8 cellular contexts compared by ENCODE assay signal in genomic region chr1:168145184-168146159, GRCh38. TPM values are rescaled to one million over a fixed set of nuclear protein-coding genes. Genes with fewer than 3 reads are reported as not detected.
DNase-seq lines count a peak whose midpoint lies in the region; ATAC-seq and TF ChIP-seq lines count a peak whose summit lies in the region.

No MANE protein-coding gene starts in this region.

- H3K9me3 Mint-ChIP-seq in naive thymus-derived CD8-positive, alpha-beta T cell, result no peaks in the 10 kb centered on the region
- H3K9me3 Mint-ChIP-seq in stimulated activated memory B cell treated with anti-CD40 and anti-IgM and Interleukin-4, amounts not matched to agents 10 μg/mL and 1 μg/mL and 100 μg/mL, for 72 hours, result no peaks in the 10 kb centered on the region

- H3K9ac ChIP-seq in IMR-90 (ENCODE audit: low read depth, low read length), result no peak overlapping the region

- TF ChIP-seq RAD21 in IMR-90 (IDR thresholded peaks at IDR 0.05; ENCODE audit: low read length), result peak; percentile 58

- no peak for TF ChIP-seq POLR2A in IMR-90 (IDR thresholded peaks at IDR 0.05; ENCODE audit: low read depth, low read length)
- no peak for TF ChIP-seq POLR2A in erythroblast (IDR thresholded peaks at IDR 0.05; ENCODE audit: low read length)

- no peak overlapping the region for H4K8ac ChIP-seq in IMR-90 (ENCODE audit: low read depth in 2 of 2, low read length in 2 of 2)

- no peaks in the 10 kb centered on the region for H3K27me3 Mint-ChIP-seq in naive thymus-derived CD8-positive, alpha-beta T cell
- H3K27me3 Mint-ChIP-seq in stimulated activated memory B cell treated with anti-CD40 and anti-IgM and Interleukin-4, amounts not matched to agents 10 μg/mL and 1 μg/mL and 100 μg/mL, for 72 hours, result no peaks in the 10 kb centered on the region

- BruUV-seq in IMR-90 (replicated peaks; lab: Mats Ljungman, UMichigan), result no TSS peak

- ATAC-seq in GM21529 (IDR thresholded peaks at IDR 0.05; ENCODE audit: unreplicated experiment), result peak; percentile 92
- peak; percentile 100 for ATAC-seq in IMR-90 (ENCODE audit: low read depth)
- peak; percentile 99 to 100 for ATAC-seq in naive thymus-derived CD8-positive, alpha-beta T cell
- ATAC-seq in stimulated activated memory B cell treated with anti-CD40 and anti-IgM and Interleukin-4, amounts not matched to agents 10 μg/mL and 1 μg/mL and 100 μg/mL, for 72 hours, result peak; percentile 98

- no peaks in the 10 kb centered on the region for H3K9me3 ChIP-seq in IMR-90 (ENCODE audit: control insufficient read depth, insufficient read depth, low read length)

- H2BK15ac ChIP-seq in IMR-90 (ENCODE audit: low read depth, low read length), result no peak overlapping the region

- H2BK20ac ChIP-seq in IMR-90 (ENCODE audit: low read depth, low read length), result no peak overlapping the region

- no peaks in the 10 kb centered on the region for H3K4me1 ChIP-seq in IMR-90 (ENCODE audit: control insufficient read depth, insufficient read depth, low read length)

- no peak overlapping the region for H3K56ac ChIP-seq in IMR-90 (ENCODE audit: extremely low read depth, insufficient read depth, low read length)

- H3K18ac ChIP-seq in IMR-90 (ENCODE audit: low read depth, low read length), result no peak overlapping the region

- DNase-seq in DMS153 treated with DMSO at 0.1 percent for 48 hours (lab: John Stamatoyannopoulos, UW; ENCODE audit: unreplicated experiment), result peak; percentile 85
- peak; percentile 79 for DNase-seq in IMR-90
- DNase-seq in OCI-M1 (lab: John Stamatoyannopoulos, UW), result peak; percentile 98
- peak; percentile 77 for DNase-seq in activated T-cell treated with anti-CD3 and anti-CD28 coated beads for 24 hours (ENCODE audit: low read depth)
- DNase-seq in erythroblast (lab: John Stamatoyannopoulos, UW), result peak; percentile 84 to 86
- DNase-seq in naive thymus-derived CD8-positive, alpha-beta T cell, result peak; percentile 59 to 90 (median 76)

- H2AK5ac ChIP-seq in IMR-90 (ENCODE audit: low read depth, low read length), result no peak overlapping the region

- no peak overlapping the region for H4K5ac ChIP-seq in IMR-90 (ENCODE audit: low read depth, low read length)

- H4K20me1 ChIP-seq in IMR-90 (ENCODE audit: insufficient read depth, low read length), result no peaks in the 10 kb centered on the region

- H3K4me3 ChIP-seq in IMR-90 (ENCODE audit: insufficient read depth, low read depth, low read length), result no peak overlapping the region

- no peaks in the 10 kb centered on the region for H3K79me1 ChIP-seq in IMR-90 (ENCODE audit: low read depth in 1 of 2, low read length in 2 of 2)

- H3K4me3 Mint-ChIP-seq in naive thymus-derived CD8-positive, alpha-beta T cell, result peak overlapping the region in 7 of 10 donors; percentile 8 to 64 (median 51)
- peak overlapping the region; percentile 68 for H3K4me3 Mint-ChIP-seq in stimulated activated memory B cell treated with anti-CD40 and anti-IgM and Interleukin-4, amounts not matched to agents 10 μg/mL and 1 μg/mL and 100 μg/mL, for 72 hours

- no peak overlapping the region for H2AK9ac ChIP-seq in IMR-90 (replicated peaks; ENCODE audit: low read depth, low read length, poor library complexity)

- H3K27ac Mint-ChIP-seq in naive thymus-derived CD8-positive, alpha-beta T cell, result peak overlapping the region in 5 of 10 donors; percentile 18 to 75 (median 50)
- peak overlapping the region; percentile 47 for H3K27ac Mint-ChIP-seq in stimulated activated memory B cell treated with anti-CD40 and anti-IgM and Interleukin-4, amounts not matched to agents 10 μg/mL and 1 μg/mL and 100 μg/mL, for 72 hours

- 17% methylated on average over 1 of the region's 15 CpGs; no CpG with 5 or more reads in 1 of the 2 experiments for WGBS in IMR-90 (ENCODE audit: extremely low coverage in 2 of 2, insufficient read length in 1 of 2), 2 experiments

- peaks cover 1 to 20% (median 12%) of the 10 kb centered on the region in 4 donors for H3K4me1 Mint-ChIP-seq in naive thymus-derived CD8-positive, alpha-beta T cell
- H3K4me1 Mint-ChIP-seq in stimulated activated memory B cell treated with anti-CD40 and anti-IgM and Interleukin-4, amounts not matched to agents 10 μg/mL and 1 μg/mL and 100 μg/mL, for 72 hours, result peaks cover 16% of the 10 kb centered on the region

- H3K23ac ChIP-seq in IMR-90 (ENCODE audit: low read depth, low read length), result no peak overlapping the region

- dilution Hi-C loops in IMR-90 (cut with HindIII; ENCODE audit: low sequenced_read_pairs, unreplicated experiment), result no loop called here

- CTCF ChIA-PET in IMR-90 (lab: Yijun Ruan, JAX), result interaction anchor here (0.6 to 1.2 kb wide), 6 partner anchors 10 to 530 kb away, joined by 3 to 7 read pairs (median 4); no protein-coding TSS in a partner anchor

- H2BK5ac ChIP-seq in IMR-90 (ENCODE audit: low read depth, low read length, poor library complexity, severe bottlenecking), result no peak overlapping the region

- peak; percentile 89 for TF ChIP-seq CTCF in IMR-90 (conservative IDR thresholded peaks at IDR 0.05; ENCODE audit: low read depth, low read length)

- H3K27ac ChIP-seq in IMR-90 (ENCODE audit: insufficient read depth, low read length), result no peak overlapping the region

- intact Hi-C loops in IMR-90 (cut with micrococcal nuclease), result no loop called here

- in situ Hi-C loops in IMR-90 (cut with MboI; ENCODE audit: low sequenced_read_pairs), result loop anchor here (25.0 kb wide), 1 partner anchor 967 kb away; the partner anchor contains the start of gene ATP1B1

- H2BK120ac ChIP-seq in IMR-90 (ENCODE audit: low read depth, low read length), result no peak overlapping the region

- H3K14ac ChIP-seq in IMR-90 (replicated peaks; ENCODE audit: low read depth, low read length), result no peak overlapping the region

- H3K4me2 ChIP-seq in IMR-90 (ENCODE audit: low read depth, low read length), result 0 out of 2 replicates have a peak overlapping the region, but pooled peaks have one; percentile 32

- no peak overlapping the region for H4K91ac ChIP-seq in IMR-90 (ENCODE audit: insufficient read depth, low read depth, low read length)

- H3K9me1 ChIP-seq in IMR-90 (ENCODE audit: insufficient read depth, low read length), result no peaks in the 10 kb centered on the region

- no peaks in the 10 kb centered on the region for H3K36me3 Mint-ChIP-seq in naive thymus-derived CD8-positive, alpha-beta T cell
- no peaks in the 10 kb centered on the region for H3K36me3 Mint-ChIP-seq in stimulated activated memory B cell treated with anti-CD40 and anti-IgM and Interleukin-4, amounts not matched to agents 10 μg/mL and 1 μg/mL and 100 μg/mL, for 72 hours

- H3K36me3 ChIP-seq in IMR-90 (ENCODE audit: control insufficient read depth, insufficient read depth, low read length), result no peaks in the 10 kb centered on the region

- H3K4ac ChIP-seq in IMR-90 (ENCODE audit: low read depth, low read length), result no peak overlapping the region; the same call in 1 of the 2 replicates

- POLR2A ChIA-PET in IMR-90 (lab: Charles Lee; ENCODE audit: unreplicated experiment), result no interaction called here
- POLR2A ChIA-PET in naive thymus-derived CD8-positive, alpha-beta T cell (lab: Charles Lee), result no interaction called here

- peak overlapping the region; percentile 53 for H2AFZ ChIP-seq in IMR-90 (replicated peaks; ENCODE audit: low read length, poor library complexity)

- peaks cover 2% of the 10 kb centered on the region; the same call in 1 of the 2 replicates for H3K27me3 ChIP-seq in IMR-90 (ENCODE audit: control insufficient read depth, insufficient read depth, low read length)

TF ChIP-seq in IMR-90, 13 proteins besides CTCF, POLR2A, EP300 and RAD21:
- peak; percentile 43 for TF ChIP-seq SMC3 (IDR thresholded peaks at IDR 0.05; ENCODE audit: low read depth, low read length)
- no peak for TF ChIP-seq CHD1 (IDR thresholded peaks at IDR 0.05; ENCODE audit: low read depth, low read length)
- no peak for TF ChIP-seq RFX5 (IDR thresholded peaks at IDR 0.05; ENCODE audit: low read depth, low read length)
- 0 out of 2 replicates have a peak, but pooled peaks have one; percentile 4 for TF ChIP-seq BHLHE40 (IDR thresholded peaks at IDR 0.05; ENCODE audit: low read depth, low read length)
- TF ChIP-seq ELK1 (IDR thresholded peaks at IDR 0.05; ENCODE audit: borderline replicate concordance, low read depth, low read length), result no peak

RNA-seq across cellular contexts. Expression of gene GPR161, which starts 8.7 kb away (rescaled TPM):
- total RNA-seq in IMR-90 (2012; rRNA removed), result 11.1 and 13.3 TPM in 2 replicates
- 12.4 and 12.5 TPM in 2 replicates for polyA plus RNA-seq in IMR-90 (2012; rRNA removed)
- 8.8 and 12.9 TPM in 2 replicates for polyA plus RNA-seq in IMR-90 (2012; cell fraction: cytosol; rRNA removed)
- polyA plus RNA-seq in IMR-90 (2012; cell fraction: nucleus; rRNA removed; ENCODE audit: low replicate concordance), result 8.4 and 15.0 TPM in 2 replicates
- total RNA-seq in naive thymus-derived CD8-positive, alpha-beta T cell, result under 1 TPM in 1 of 2 experiments, not detected in 1; 0.26 TPM
- polyA plus RNA-seq in naive thymus-derived CD8-positive, alpha-beta T cell, result not detected

RNA-seq across cellular contexts. Expression of gene TIPRL, which starts 33.3 kb away (rescaled TPM):
- 15.4 and 41.1 TPM in 2 replicates for total RNA-seq in IMR-90 (2012; rRNA removed)
- 20.0 and 23.8 TPM in 2 replicates for polyA plus RNA-seq in IMR-90 (2012; rRNA removed)
- 4.2 and 5.3 TPM in 2 replicates for polyA plus RNA-seq in IMR-90 (2012; cell fraction: cytosol; rRNA removed)
- 1.7 and 7.9 TPM in 2 replicates for polyA plus RNA-seq in IMR-90 (2012; cell fraction: nucleus; rRNA removed; ENCODE audit: low replicate concordance)
- total RNA-seq in naive thymus-derived CD8-positive, alpha-beta T cell, result 10 to 100 TPM; 23.4 to 29.3 TPM
- polyA plus RNA-seq in naive thymus-derived CD8-positive, alpha-beta T cell, result 10 to 100 TPM; 28.9 to 34.9 (median 30.8) TPM
